Comparison of ENCODE assay signal across 14 cellular contexts in genomic region chr17:3712811-3713463, GRCh38. TPM values are rescaled to one million over a fixed set of nuclear protein-coding genes. Genes with fewer than 3 reads are reported as not detected.
DNase-seq lines count a peak whose midpoint lies in the region; ATAC-seq, FAIRE-seq and TF ChIP-seq lines count a peak whose summit lies in the region.
"Had no signal": no experiment of that assay in that cellular context is flagged by ENCODE, and none has a peak within 500 bp of the region (broad histone marks: within the 10 kb centered on the region; RNA-seq: fewer than 3 reads in every experiment).

No MANE protein-coding gene starts in this region.

- H3K27me3 ChIP-seq in BLaER1 (no peaks in the 10 kb centered on the region), DOHH2 (ENCODE audit: control insufficient read depth, low read length) (no peaks in the 10 kb centered on the region), GM12878 (replicated peaks in 1 of 2; ENCODE audit: control insufficient read depth in 2 of 2, insufficient read depth in 2 of 2, low read length in 1 of 2) (no peaks in the 10 kb centered on the region)
- H3K27me3 ChIP-seq: breast epithelium had no signal

- FAIRE-seq in GM12878 (lab: Jason Lieb, UNC), result no peak
- FAIRE-seq: endometrium, G401.6, HepG2, kidney had no signal

- POLR2A ChIA-PET in GM12878 (lab: Charles Lee) (interaction anchor here (0.7 to 1.4 kb wide), 2 partner anchors 14 to 16 kb away, joined by 3 to 5 read pairs; no protein-coding TSS in a partner anchor), RWPE1 (lab: Yijun Ruan, JAX; ENCODE audit: low non-redundant PET) (no interaction called here)

- peak overlapping the region; percentile 39 for H3K4me3 Mint-ChIP-seq in T-helper 2 cell treated with Interferon-gamma antibody and Interleukin-4, amounts not matched to agents 5 μg/mL and 100 μg/mL, for 36 hours

- no TSS peak for BruUV-seq in GM12878 (replicated peaks; lab: Mats Ljungman, UMichigan)

- ATAC-seq in GM12878 (no peak), HG03139 (IDR thresholded peaks at IDR 0.05; ENCODE audit: unreplicated experiment) (no peak), GM18873 (IDR thresholded peaks at IDR 0.05; ENCODE audit: low FRiP score, unreplicated experiment) (no peak), HG03045 (IDR thresholded peaks at IDR 0.05; ENCODE audit: unreplicated experiment) (no peak)
- ATAC-seq: HepG2 had no signal

- H3K9ac ChIP-seq in BLaER1 (peak overlapping the region; percentile 40; the same call in 1 of the 2 replicates), GM12878 (ENCODE audit: control insufficient read depth, insufficient read depth, low read length) (no peak overlapping the region; the same call in 1 of the 2 replicates)

- CTCF ChIA-PET in GM12878 (lab: Yijun Ruan, JAX) (interaction anchor here (0.9 to 2.8 kb wide), 7 partner anchors 10 to 25 kb away, joined by 3 to 12 read pairs (median 4); partner anchors contain the start of gene HASPIN), RWPE1 (lab: Yijun Ruan, JAX) (no interaction called here)

- H3K4me1 ChIP-seq in BLaER1, result peaks cover 51% of the 10 kb centered on the region
- peaks cover 44% of the 10 kb centered on the region for H3K4me1 ChIP-seq in DOHH2 (ENCODE audit: control insufficient read depth, low read length)
- peaks cover 27% of the 10 kb centered on the region for H3K4me1 ChIP-seq in GM12878 (ENCODE audit: control insufficient read depth, insufficient read depth, low read length)
- H3K4me1 ChIP-seq: breast epithelium had no signal

- TF ChIP-seq EP300 in GM12878 (IDR thresholded peaks at IDR 0.05; ENCODE audit: borderline replicate concordance in 1 of 2, control insufficient read depth in 1 of 2, low read depth in 2 of 2, low read length in 2 of 2), result 0 out of 4 replicates have a peak, but pooled peaks of 1 of the 2 experiments have one; percentile 19

- RAD21 ChIA-PET in GM12878 (lab: Charles Lee; ENCODE audit: unreplicated experiment), result interaction anchor here (1.2 to 3.5 kb wide), 3 partner anchors 11 to 17 kb away, joined by 4 to 27 read pairs (median 5); partner anchors contain the start of genes HASPIN and P2RX5

- H2AFZ ChIP-seq in GM12878 (ENCODE audit: control insufficient read depth, low read depth, low read length), result no peak overlapping the region

- peaks cover 61% of the 10 kb centered on the region for H3K36me3 Mint-ChIP-seq in T-helper 2 cell treated with Interferon-gamma antibody and Interleukin-4, amounts not matched to agents 5 μg/mL and 100 μg/mL, for 36 hours (ENCODE audit: low read depth)

- TF ChIP-seq CTCF in DOHH2 (IDR thresholded peaks at IDR 0.05; ENCODE audit: low read depth, low read length, poor library complexity, severe bottlenecking) (no peak), GM12878 (IDR thresholded peaks at IDR 0.05 in 2 of 3, conservative IDR thresholded peaks at IDR 0.05 in 1 of 3; ENCODE audit: control insufficient read depth in 2 of 3, extremely low read depth in 1 of 3, insufficient read depth in 1 of 3, low read depth in 3 of 3, low read length in 3 of 3) (no peak), RWPE1 (conservative IDR thresholded peaks at IDR 0.05; ENCODE audit: low read depth) (no peak)

- no peaks in the 10 kb centered on the region for H3K27me3 Mint-ChIP-seq in T-helper 2 cell treated with Interferon-gamma antibody and Interleukin-4, amounts not matched to agents 5 μg/mL and 100 μg/mL, for 36 hours (ENCODE audit: low read depth)

- WGBS in GM12878 (ENCODE audit: insufficient coverage, insufficient replicate concordance, low lambda C conversion rate, missing lambda C conversion rate), result 60% methylated on average over 13 of the region's 13 CpGs

- no peaks in the 10 kb centered on the region for H3K79me2 ChIP-seq in DOHH2 (ENCODE audit: control insufficient read depth, low read length)
- H3K79me2 ChIP-seq in GM12878 (ENCODE audit: control insufficient read depth, insufficient read depth, low read length), result no peaks in the 10 kb centered on the region

- no peaks in the 10 kb centered on the region for H4K20me1 ChIP-seq in BLaER1
- H4K20me1 ChIP-seq in DOHH2 (ENCODE audit: control insufficient read depth, insufficient read depth, low read depth, low read length), result no peaks in the 10 kb centered on the region
- no peaks in the 10 kb centered on the region for H4K20me1 ChIP-seq in GM12878 (ENCODE audit: control insufficient read depth, insufficient read depth)

- TF ChIP-seq RAD21 in GM12878 (IDR thresholded peaks at IDR 0.05; ENCODE audit: insufficient read depth, low read depth, low read length), result no peak

- peaks cover 24% of the 10 kb centered on the region for H3F3A ChIP-seq in DOHH2 (ENCODE audit: control insufficient read depth, insufficient read depth)

- no peaks in the 10 kb centered on the region for H3K9me2 ChIP-seq in DOHH2 (replicated peaks; ENCODE audit: control insufficient read depth, low read length)

- H3K4me2 ChIP-seq in BLaER1 (peak overlapping the region; percentile 75), DOHH2 (ENCODE audit: low read length) (peak overlapping the region; percentile 30), GM12878 (ENCODE audit: control insufficient read depth, insufficient read depth) (no peak overlapping the region; the same call in 1 of the 2 replicates)

- peaks cover 59% of the 10 kb centered on the region for H3K4me1 Mint-ChIP-seq in T-helper 2 cell treated with Interferon-gamma antibody and Interleukin-4, amounts not matched to agents 5 μg/mL and 100 μg/mL, for 36 hours (ENCODE audit: low read depth)

- H3K27ac Mint-ChIP-seq in T-helper 2 cell treated with Interferon-gamma antibody and Interleukin-4, amounts not matched to agents 5 μg/mL and 100 μg/mL, for 36 hours, result peak overlapping the region; percentile 78

- peak; percentile 65 for DNase-seq in T-helper 2 cell treated with Interferon-gamma antibody and Interleukin-4, amounts not matched to agents 5 μg/mL and 100 μg/mL, for 36 hours (ENCODE audit: low spot score)
- peak; percentile 37 for DNase-seq in GM12878 (ENCODE audit: low read depth, low spot score)
- no peak for DNase-seq in RWPE1 (ENCODE audit: low spot score)
- DNase-seq: kidney, NCI-H510A had no signal

- H3K9me3 Mint-ChIP-seq in T-helper 2 cell treated with Interferon-gamma antibody and Interleukin-4, amounts not matched to agents 5 μg/mL and 100 μg/mL, for 36 hours, result no peaks in the 10 kb centered on the region

- SMC1A ChIA-PET in GM12878 (lab: Charles Lee; ENCODE audit: uncharacterized antibody, unreplicated experiment), result interaction anchor here (1.0 to 4.0 kb wide), 7 partner anchors 10 to 24 kb away, joined by 3 to 33 read pairs (median 6); partner anchors contain the start of gene HASPIN

- H3K4me3 ChIP-seq in BLaER1 (no peak overlapping the region), DOHH2 (ENCODE audit: low read length) (no peak overlapping the region; the same call in 1 of the 2 replicates), GM12878 (no peak overlapping the region)
- H3K4me3 ChIP-seq: breast epithelium had no signal

- peaks cover 61% of the 10 kb centered on the region for H3K36me3 ChIP-seq in BLaER1
- H3K36me3 ChIP-seq in DOHH2 (ENCODE audit: control insufficient read depth, low read length), result peaks cover 52% of the 10 kb centered on the region
- peaks cover 0 to 15% of the 10 kb centered on the region in 2 experiments; a peak in 2 of 4 replicates for H3K36me3 ChIP-seq in GM12878 (ENCODE audit: control insufficient read depth in 2 of 2, insufficient read depth in 2 of 2, low read length in 1 of 2)

- no peak for TF ChIP-seq POLR2A in GM12878 (IDR thresholded peaks at IDR 0.05; ENCODE audit: low read depth, low read length)

- in situ Hi-C loops in GM12878 (cut with MboI), result loop anchor here (25.0 kb wide), 1 partner anchor 1499 kb away; no protein-coding TSS in a partner anchor

- peak overlapping the region; percentile 58; the same call in 1 of the 2 replicates for H3K27ac ChIP-seq in BLaER1
- 0 out of 2 replicates have a peak overlapping the region, but pooled peaks have one; percentile 21 for H3K27ac ChIP-seq in DOHH2 (ENCODE audit: low read depth, low read length)
- 0 out of 2 replicates have a peak overlapping the region, but pooled peaks have one; percentile 4 for H3K27ac ChIP-seq in GM12878 (ENCODE audit: control insufficient read depth, insufficient read depth)
- no peak overlapping the region for H3K27ac ChIP-seq in RWPE1
- H3K27ac ChIP-seq: breast epithelium had no signal

- intact Hi-C loops in GM12878 (cut with micrococcal nuclease; ENCODE audit: unreplicated experiment), result no loop called here

- H3K9me3 ChIP-seq in BLaER1, result no peaks in the 10 kb centered on the region
- no peaks in the 10 kb centered on the region for H3K9me3 ChIP-seq in DOHH2 (ENCODE audit: control insufficient read depth, insufficient read depth, low read length)
- no peaks in the 10 kb centered on the region for H3K9me3 ChIP-seq in GM12878 (replicated peaks; ENCODE audit: control insufficient read depth, insufficient read depth, low read length)
- H3K9me3 ChIP-seq: breast epithelium had no signal

RNA-seq across cellular contexts. Expression of gene HASPIN, which starts 10.8 kb away (rescaled TPM):
- total RNA-seq in GM12878 (2013; cell fraction: nucleolus; rRNA removed), result 10.4 and 13.0 TPM in 2 replicates
- total RNA-seq in GM12878 (2014; rRNA removed) (14.9 and 16.5 TPM in 2 replicates), GM12878 (2014; rRNA removed; fragmentation: Illumina TruSeq; extraction: Trizol) (11.7 and 13.1 TPM in 2 replicates), GM12878 (2021) (16.5 and 18.0 TPM in 2 replicates)
- polyA plus RNA-seq in GM12878 (2011; ENCODE audit: low read depth), result 3.8 TPM
- polyA plus RNA-seq in GM12878 (2011; rRNA removed) (6.1 and 7.1 TPM in 2 replicates), GM12878 (2014; fragmentation: Illumina TruSeq; extraction: Trizol) (13.4 and 16.4 TPM in 2 replicates), GM12878 (2014; fragmentation: Nextera tagmentation; extraction: Ambion mirVana) (under 1 TPM; 0.80 to 0.97 TPM), GM12878 (2014; rRNA removed) (11.4 and 12.2 TPM in 2 replicates), GM12878 (2016; fragmentation: Nextera tagmentation; extraction: Ambion mirVana) (1 to 10 TPM; 8.7 TPM)
- polyA plus RNA-seq in GM12878 (2011; cell fraction: cytosol; rRNA removed), result 5.5 and 6.8 TPM in 2 replicates
- 3.7 and 5.2 TPM in 2 replicates for polyA plus RNA-seq in GM12878 (2011; cell fraction: nucleus; rRNA removed)
- 4.2 and 4.6 TPM in 2 replicates for polyA plus RNA-seq in GM12878 (2012)
- polyA minus RNA-seq in GM12878 (2011; rRNA and poly(A)+ RNA removed), result 10.6 and 11.2 TPM in 2 replicates
- polyA minus RNA-seq in GM12878 (2011; cell fraction: cytosol; rRNA and poly(A)+ RNA removed), result 6.1 and 10.3 TPM in 2 replicates
- 5.2 and 10.4 TPM in 2 replicates for polyA minus RNA-seq in GM12878 (2011; cell fraction: nucleus; rRNA and poly(A)+ RNA removed)

RNA-seq across cellular contexts. Expression of gene P2RX5, which starts 17.0 kb away (rescaled TPM):
- 276 and 346 TPM in 2 replicates for total RNA-seq in GM12878 (2013; cell fraction: nucleolus; rRNA removed)
- 22.5 and 25.2 TPM in 2 replicates for total RNA-seq in GM12878 (2014; rRNA removed)
- 17.9 and 20.0 TPM in 2 replicates for total RNA-seq in GM12878 (2014; rRNA removed; fragmentation: Illumina TruSeq; extraction: Trizol)
- 24.8 and 27.2 TPM in 2 replicates for total RNA-seq in GM12878 (2021)
- polyA plus RNA-seq in GM12878 (2011; ENCODE audit: low read depth), result 28.3 TPM
- 5.1 and 10.0 TPM in 2 replicates for polyA plus RNA-seq in GM12878 (2011; rRNA removed)
- polyA plus RNA-seq in GM12878 (2011; cell fraction: cytosol; rRNA removed), result 18.6 TPM in 2 replicates
- 28.6 and 31.4 TPM in 2 replicates for polyA plus RNA-seq in GM12878 (2011; cell fraction: nucleus; rRNA removed)
- 23.7 and 37.9 TPM in 2 replicates for polyA plus RNA-seq in GM12878 (2012)
- 18.4 and 28.8 TPM in 2 replicates for polyA plus RNA-seq in GM12878 (2014; fragmentation: Illumina TruSeq; extraction: Trizol)
- polyA plus RNA-seq in GM12878 (2014; fragmentation: Nextera tagmentation; extraction: Ambion mirVana), result 10 to 100 TPM in 1 of 2 experiments, 1 to 10 TPM in 1; 6.9 to 14.2 TPM
- polyA plus RNA-seq in GM12878 (2014; rRNA removed), result 18.1 and 22.5 TPM in 2 replicates
- 10 to 100 TPM; 19.1 to 23.1 TPM for polyA plus RNA-seq in GM12878 (2016; fragmentation: Nextera tagmentation; extraction: Ambion mirVana)
- 8.0 and 11.7 TPM in 2 replicates for polyA minus RNA-seq in GM12878 (2011; rRNA and poly(A)+ RNA removed)
- polyA minus RNA-seq in GM12878 (2011; cell fraction: cytosol; rRNA and poly(A)+ RNA removed), result 5.5 and 5.7 TPM in 2 replicates
- polyA minus RNA-seq in GM12878 (2011; cell fraction: nucleus; rRNA and poly(A)+ RNA removed), result 5.7 and 10.2 TPM in 2 replicates

RNA-seq across cellular contexts. Expression of gene EMC6, which starts 44.3 kb away (rescaled TPM):
- 5.7 and 5.8 TPM in 2 replicates for total RNA-seq in GM12878 (2013; cell fraction: nucleolus; rRNA removed)
- total RNA-seq in GM12878 (2014; rRNA removed) (24.5 and 37.3 TPM in 2 replicates), GM12878 (2014; rRNA removed; fragmentation: Illumina TruSeq; extraction: Trizol) (28.3 and 34.5 TPM in 2 replicates), GM12878 (2021) (63.6 and 64.2 TPM in 2 replicates)
- 42.5 TPM for polyA plus RNA-seq in GM12878 (2011; ENCODE audit: low read depth)
- polyA plus RNA-seq in GM12878 (2011; rRNA removed) (20.0 and 28.8 TPM in 2 replicates), GM12878 (2014; fragmentation: Illumina TruSeq; extraction: Trizol) (11.1 and 27.6 TPM in 2 replicates), GM12878 (2014; fragmentation: Nextera tagmentation; extraction: Ambion mirVana) (10 to 100 TPM in 1 of 2 experiments, 1 to 10 TPM in 1; 5.1 to 32.2 TPM), GM12878 (2014; rRNA removed) (162 and 165 TPM in 2 replicates), GM12878 (2016; fragmentation: Nextera tagmentation; extraction: Ambion mirVana) (100 to 1,000 TPM; 170 to 172 TPM)
- 57.3 and 89.4 TPM in 2 replicates for polyA plus RNA-seq in GM12878 (2011; cell fraction: cytosol; rRNA removed)
- polyA plus RNA-seq in GM12878 (2011; cell fraction: nucleus; rRNA removed), result 24.3 and 28.1 TPM in 2 replicates
- 41.1 and 48.2 TPM in 2 replicates for polyA plus RNA-seq in GM12878 (2012)
- 2.9 and 8.0 TPM in 2 replicates for polyA minus RNA-seq in GM12878 (2011; rRNA and poly(A)+ RNA removed)
- 9.9 and 16.2 TPM in 2 replicates for polyA minus RNA-seq in GM12878 (2011; cell fraction: cytosol; rRNA and poly(A)+ RNA removed)
- polyA minus RNA-seq in GM12878 (2011; cell fraction: nucleus; rRNA and poly(A)+ RNA removed), result 8.7 and 14.6 TPM in 2 replicates

RNA-seq across cellular contexts. Expression of gene TAX1BP3, which starts 44.6 kb away (rescaled TPM):
- 6.5 and 8.0 TPM in 2 replicates for total RNA-seq in GM12878 (2013; cell fraction: nucleolus; rRNA removed)
- total RNA-seq in GM12878 (2014; rRNA removed), result 28.2 and 29.8 TPM in 2 replicates
- total RNA-seq in GM12878 (2014; rRNA removed; fragmentation: Illumina TruSeq; extraction: Trizol), result 9.2 and 10.6 TPM in 2 replicates
- total RNA-seq in GM12878 (2021), result 23.4 and 24.6 TPM in 2 replicates
- polyA plus RNA-seq in GM12878 (2011; ENCODE audit: low read depth), result 3.6 TPM
- polyA plus RNA-seq in GM12878 (2011; rRNA removed), result 3.6 and 5.0 TPM in 2 replicates
- polyA plus RNA-seq in GM12878 (2011; cell fraction: cytosol; rRNA removed), result 9.1 and 11.2 TPM in 2 replicates
- polyA plus RNA-seq in GM12878 (2011; cell fraction: nucleus; rRNA removed), result 7.3 and 8.5 TPM in 2 replicates
- 12.3 and 12.9 TPM in 2 replicates for polyA plus RNA-seq in GM12878 (2012)
- polyA plus RNA-seq in GM12878 (2014; fragmentation: Illumina TruSeq; extraction: Trizol), result 4.4 and 8.3 TPM in 2 replicates
- polyA plus RNA-seq in GM12878 (2014; fragmentation: Nextera tagmentation; extraction: Ambion mirVana), result 1 to 10 TPM in 1 of 2 experiments, under 1 TPM in 1; 1.00 to 4.7 TPM
- 17.2 and 20.2 TPM in 2 replicates for polyA plus RNA-seq in GM12878 (2014; rRNA removed)
- polyA plus RNA-seq in GM12878 (2016; fragmentation: Nextera tagmentation; extraction: Ambion mirVana), result 10 to 100 TPM; 38.1 to 40.4 TPM
- 3.1 and 5.0 TPM in 2 replicates for polyA minus RNA-seq in GM12878 (2011; rRNA and poly(A)+ RNA removed)
- polyA minus RNA-seq in GM12878 (2011; cell fraction: cytosol; rRNA and poly(A)+ RNA removed), result 3.6 and 7.6 TPM in 2 replicates
- polyA minus RNA-seq in GM12878 (2011; cell fraction: nucleus; rRNA and poly(A)+ RNA removed), result 1.2 and 3.3 TPM in 2 replicates
